1 cellular context compared by ENCODE assay signal in genomic region chr13:80477641-80478443, GRCh38.
TF ChIP-seq lines count a peak whose summit lies in the region.

No MANE protein-coding gene starts in this region.

TF ChIP-seq in GM12878, 131 proteins besides CTCF, POLR2A, EP300 and RAD21 (continues in another document):
- TF ChIP-seq MTA3 (IDR thresholded peaks at IDR 0.05; ENCODE audit: borderline replicate concordance, low read length) = no peak
- no peak for TF ChIP-seq POLR2AphosphoS5 (IDR thresholded peaks at IDR 0.05; ENCODE audit: low read length)
- TF ChIP-seq E2F4 (IDR thresholded peaks at IDR 0.05; ENCODE audit: low read depth, low read length) = no peak
- TF ChIP-seq RFX5 (IDR thresholded peaks at IDR 0.05; ENCODE audit: low read depth, low read length) = no peak
- peak; percentile 63; the same call in 1 of the 2 replicates for TF ChIP-seq MLLT1 (IDR thresholded peaks at IDR 0.05)
- no peak for TF ChIP-seq POU2F2 (IDR thresholded peaks at IDR 0.05; ENCODE audit: borderline replicate concordance, low read depth, low read length)
- no peak for TF ChIP-seq EGR1 (IDR thresholded peaks at IDR 0.05; ENCODE audit: borderline replicate concordance in 1 of 2, low read depth in 2 of 2, low read length in 2 of 2)
- TF ChIP-seq RUNX3 (IDR thresholded peaks at IDR 0.05; ENCODE audit: low read length) = no peak
- TF ChIP-seq DPF2 (IDR thresholded peaks at IDR 0.05) = peak; percentile 95
- TF ChIP-seq FOXK2 (IDR thresholded peaks at IDR 0.05) = no peak
- no peak for TF ChIP-seq SP1 (IDR thresholded peaks at IDR 0.05; ENCODE audit: low read depth, low read length)
- no peak for TF ChIP-seq LARP7 (IDR thresholded peaks at IDR 0.05)
- peak; percentile 84 for TF ChIP-seq BMI1 (IDR thresholded peaks at IDR 0.05; ENCODE audit: borderline replicate concordance)
- TF ChIP-seq RELB (IDR thresholded peaks at IDR 0.05; ENCODE audit: low read depth) = peak; percentile 94
- no peak for TF ChIP-seq YY1 (IDR thresholded peaks at IDR 0.05; ENCODE audit: low read depth, low read length)
- no peak for TF ChIP-seq KAT2A (conservative IDR thresholded peaks at IDR 0.05; ENCODE audit: control insufficient read depth, low read depth, low read length)
- TF ChIP-seq IKZF2 (IDR thresholded peaks at IDR 0.05) = peak; percentile 99
- TF ChIP-seq BACH1 (IDR thresholded peaks at IDR 0.05; ENCODE audit: borderline replicate concordance) = peak; percentile 75; the same call in 1 of the 2 replicates
- TF ChIP-seq IKZF1 (conservative IDR thresholded peaks at IDR 0.05) = peak; percentile 97
- TF ChIP-seq ZNF384 (IDR thresholded peaks at IDR 0.05; ENCODE audit: borderline replicate concordance, low read depth, low read length) = no peak
- no peak for TF ChIP-seq SMAD5 (IDR thresholded peaks at IDR 0.05; ENCODE audit: low read depth)
- TF ChIP-seq SUPT20H (IDR thresholded peaks at IDR 0.05; ENCODE audit: borderline replicate concordance, control insufficient read depth, low read depth, low read length) = no peak
- no peak for TF ChIP-seq SUZ12 (IDR thresholded peaks at IDR 0.05; ENCODE audit: unreplicated experiment)
- TF ChIP-seq MTA2 (IDR thresholded peaks at IDR 0.05; ENCODE audit: low read depth) = peak; percentile 98
- no peak for TF ChIP-seq WRNIP1 (IDR thresholded peaks at IDR 0.05; ENCODE audit: borderline replicate concordance, low read depth, low read length)
- peak; percentile 90 for TF ChIP-seq NBN (IDR thresholded peaks at IDR 0.05)
- TF ChIP-seq RAD51 (IDR thresholded peaks at IDR 0.05) = peak; percentile 58
- TF ChIP-seq ATF7 (IDR thresholded peaks at IDR 0.05; ENCODE audit: low read depth) = peak; percentile 88
- peak; percentile 87 for TF ChIP-seq ZNF217 (IDR thresholded peaks at IDR 0.05)
- no peak for TF ChIP-seq KLF5 (IDR thresholded peaks at IDR 0.05; ENCODE audit: partially characterized antibody)
- TF ChIP-seq, protein P1, sequence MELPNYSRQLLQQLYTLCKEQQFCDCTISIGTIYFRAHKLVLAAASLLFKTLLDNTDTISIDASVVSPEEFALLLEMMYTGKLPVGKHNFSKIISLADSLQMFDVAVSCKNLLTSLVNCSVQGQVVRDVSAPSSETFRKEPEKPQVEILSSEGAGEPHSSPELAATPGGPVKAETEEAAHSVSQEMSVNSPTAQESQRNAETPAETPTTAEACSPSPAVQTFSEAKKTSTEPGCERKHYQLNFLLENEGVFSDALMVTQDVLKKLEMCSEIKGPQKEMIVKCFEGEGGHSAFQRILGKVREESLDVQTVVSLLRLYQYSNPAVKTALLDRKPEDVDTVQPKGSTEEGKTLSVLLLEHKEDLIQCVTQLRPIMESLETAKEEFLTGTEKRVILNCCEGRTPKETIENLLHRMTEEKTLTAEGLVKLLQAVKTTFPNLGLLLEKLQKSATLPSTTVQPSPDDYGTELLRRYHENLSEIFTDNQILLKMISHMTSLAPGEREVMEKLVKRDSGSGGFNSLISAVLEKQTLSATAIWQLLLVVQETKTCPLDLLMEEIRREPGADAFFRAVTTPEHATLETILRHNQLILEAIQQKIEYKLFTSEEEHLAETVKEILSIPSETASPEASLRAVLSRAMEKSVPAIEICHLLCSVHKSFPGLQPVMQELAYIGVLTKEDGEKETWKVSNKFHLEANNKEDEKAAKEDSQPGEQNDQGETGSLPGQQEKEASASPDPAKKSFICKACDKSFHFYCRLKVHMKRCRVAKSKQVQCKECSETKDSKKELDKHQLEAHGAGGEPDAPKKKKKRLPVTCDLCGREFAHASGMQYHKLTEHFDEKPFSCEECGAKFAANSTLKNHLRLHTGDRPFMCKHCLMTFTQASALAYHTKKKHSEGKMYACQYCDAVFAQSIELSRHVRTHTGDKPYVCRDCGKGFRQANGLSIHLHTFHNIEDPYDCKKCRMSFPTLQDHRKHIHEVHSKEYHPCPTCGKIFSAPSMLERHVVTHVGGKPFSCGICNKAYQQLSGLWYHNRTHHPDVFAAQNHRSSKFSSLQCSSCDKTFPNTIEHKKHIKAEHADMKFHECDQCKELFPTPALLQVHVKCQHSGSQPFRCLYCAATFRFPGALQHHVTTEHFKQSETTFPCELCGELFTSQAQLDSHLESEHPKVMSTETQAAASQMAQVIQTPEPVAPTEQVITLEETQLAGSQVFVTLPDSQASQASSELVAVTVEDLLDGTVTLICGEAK (IDR thresholded peaks at IDR 0.05; ENCODE audit: borderline replicate concordance) = no peak
- TF ChIP-seq TCF3 (IDR thresholded peaks at IDR 0.05; ENCODE audit: borderline replicate concordance, insufficient read depth, low read depth, low read length) = no peak
- TF ChIP-seq, protein P2, sequence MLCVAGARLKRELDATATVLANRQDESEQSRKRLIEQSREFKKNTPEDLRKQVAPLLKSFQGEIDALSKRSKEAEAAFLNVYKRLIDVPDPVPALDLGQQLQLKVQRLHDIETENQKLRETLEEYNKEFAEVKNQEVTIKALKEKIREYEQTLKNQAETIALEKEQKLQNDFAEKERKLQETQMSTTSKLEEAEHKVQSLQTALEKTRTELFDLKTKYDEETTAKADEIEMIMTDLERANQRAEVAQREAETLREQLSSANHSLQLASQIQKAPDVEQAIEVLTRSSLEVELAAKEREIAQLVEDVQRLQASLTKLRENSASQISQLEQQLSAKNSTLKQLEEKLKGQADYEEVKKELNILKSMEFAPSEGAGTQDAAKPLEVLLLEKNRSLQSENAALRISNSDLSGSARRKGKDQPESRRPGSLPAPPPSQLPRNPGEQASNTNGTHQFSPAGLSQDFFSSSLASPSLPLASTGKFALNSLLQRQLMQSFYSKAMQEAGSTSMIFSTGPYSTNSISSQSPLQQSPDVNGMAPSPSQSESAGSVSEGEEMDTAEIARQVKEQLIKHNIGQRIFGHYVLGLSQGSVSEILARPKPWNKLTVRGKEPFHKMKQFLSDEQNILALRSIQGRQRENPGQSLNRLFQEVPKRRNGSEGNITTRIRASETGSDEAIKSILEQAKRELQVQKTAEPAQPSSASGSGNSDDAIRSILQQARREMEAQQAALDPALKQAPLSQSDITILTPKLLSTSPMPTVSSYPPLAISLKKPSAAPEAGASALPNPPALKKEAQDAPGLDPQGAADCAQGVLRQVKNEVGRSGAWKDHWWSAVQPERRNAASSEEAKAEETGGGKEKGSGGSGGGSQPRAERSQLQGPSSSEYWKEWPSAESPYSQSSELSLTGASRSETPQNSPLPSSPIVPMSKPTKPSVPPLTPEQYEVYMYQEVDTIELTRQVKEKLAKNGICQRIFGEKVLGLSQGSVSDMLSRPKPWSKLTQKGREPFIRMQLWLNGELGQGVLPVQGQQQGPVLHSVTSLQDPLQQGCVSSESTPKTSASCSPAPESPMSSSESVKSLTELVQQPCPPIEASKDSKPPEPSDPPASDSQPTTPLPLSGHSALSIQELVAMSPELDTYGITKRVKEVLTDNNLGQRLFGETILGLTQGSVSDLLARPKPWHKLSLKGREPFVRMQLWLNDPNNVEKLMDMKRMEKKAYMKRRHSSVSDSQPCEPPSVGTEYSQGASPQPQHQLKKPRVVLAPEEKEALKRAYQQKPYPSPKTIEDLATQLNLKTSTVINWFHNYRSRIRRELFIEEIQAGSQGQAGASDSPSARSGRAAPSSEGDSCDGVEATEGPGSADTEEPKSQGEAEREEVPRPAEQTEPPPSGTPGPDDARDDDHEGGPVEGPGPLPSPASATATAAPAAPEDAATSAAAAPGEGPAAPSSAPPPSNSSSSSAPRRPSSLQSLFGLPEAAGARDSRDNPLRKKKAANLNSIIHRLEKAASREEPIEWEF (IDR thresholded peaks at IDR 0.05; ENCODE audit: insufficient replicate concordance, low read depth, low read length) = peak; percentile 29
- TF ChIP-seq NR2F1 (conservative IDR thresholded peaks at IDR 0.05) = peak; percentile 69
- peak; percentile 94 for TF ChIP-seq MEF2B (IDR thresholded peaks at IDR 0.05; ENCODE audit: partially characterized antibody, poor library complexity, severe bottlenecking)
- TF ChIP-seq ZBTB11 (CRISPR knock-in tag; IDR thresholded peaks at IDR 0.05) = no peak
- no peak for TF ChIP-seq HDAC2 (IDR thresholded peaks at IDR 0.05)
- TF ChIP-seq GABPA (IDR thresholded peaks at IDR 0.05; ENCODE audit: low read depth) = no peak
- TF ChIP-seq, protein P3, sequence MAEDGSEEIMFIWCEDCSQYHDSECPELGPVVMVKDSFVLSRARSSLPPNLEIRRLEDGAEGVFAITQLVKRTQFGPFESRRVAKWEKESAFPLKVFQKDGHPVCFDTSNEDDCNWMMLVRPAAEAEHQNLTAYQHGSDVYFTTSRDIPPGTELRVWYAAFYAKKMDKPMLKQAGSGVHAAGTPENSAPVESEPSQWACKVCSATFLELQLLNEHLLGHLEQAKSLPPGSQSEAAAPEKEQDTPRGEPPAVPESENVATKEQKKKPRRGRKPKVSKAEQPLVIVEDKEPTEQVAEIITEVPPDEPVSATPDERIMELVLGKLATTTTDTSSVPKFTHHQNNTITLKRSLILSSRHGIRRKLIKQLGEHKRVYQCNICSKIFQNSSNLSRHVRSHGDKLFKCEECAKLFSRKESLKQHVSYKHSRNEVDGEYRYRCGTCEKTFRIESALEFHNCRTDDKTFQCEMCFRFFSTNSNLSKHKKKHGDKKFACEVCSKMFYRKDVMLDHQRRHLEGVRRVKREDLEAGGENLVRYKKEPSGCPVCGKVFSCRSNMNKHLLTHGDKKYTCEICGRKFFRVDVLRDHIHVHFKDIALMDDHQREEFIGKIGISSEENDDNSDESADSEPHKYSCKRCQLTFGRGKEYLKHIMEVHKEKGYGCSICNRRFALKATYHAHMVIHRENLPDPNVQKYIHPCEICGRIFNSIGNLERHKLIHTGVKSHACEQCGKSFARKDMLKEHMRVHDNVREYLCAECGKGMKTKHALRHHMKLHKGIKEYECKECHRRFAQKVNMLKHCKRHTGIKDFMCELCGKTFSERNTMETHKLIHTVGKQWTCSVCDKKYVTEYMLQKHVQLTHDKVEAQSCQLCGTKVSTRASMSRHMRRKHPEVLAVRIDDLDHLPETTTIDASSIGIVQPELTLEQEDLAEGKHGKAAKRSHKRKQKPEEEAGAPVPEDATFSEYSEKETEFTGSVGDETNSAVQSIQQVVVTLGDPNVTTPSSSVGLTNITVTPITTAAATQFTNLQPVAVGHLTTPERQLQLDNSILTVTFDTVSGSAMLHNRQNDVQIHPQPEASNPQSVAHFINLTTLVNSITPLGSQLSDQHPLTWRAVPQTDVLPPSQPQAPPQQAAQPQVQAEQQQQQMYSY (CRISPR knock-in tag; IDR thresholded peaks at IDR 0.05) = no peak
